8 cellular contexts compared by ENCODE assay signal in genomic region chr15:74631935-74632560, GRCh38. TPM values are rescaled to one million over a fixed set of nuclear protein-coding genes. Genes with fewer than 3 reads are reported as not detected.
A peak's percentile ranks its signal among the peaks of the same experiment; 100 is the strongest.
DNase-seq lines count a peak whose midpoint lies in the region; ATAC-seq, FAIRE-seq and TF ChIP-seq lines count a peak whose summit lies in the region.

No MANE protein-coding gene starts in this region.

- no peak overlapping the region for H3K4me3 ChIP-seq in WI38 (ENCODE audit: low read depth, low read length)
- H3K4me3 ChIP-seq in bronchial epithelial cell (ENCODE audit: low read depth, low read length), result no peak overlapping the region
- no peak overlapping the region for H3K4me3 ChIP-seq in left lung

- peak; percentile 27 for DNase-seq in GDM1 (lab: John Stamatoyannopoulos, UW)
- DNase-seq in Kasumi-1 (lab: John Stamatoyannopoulos, UW), result peak; percentile 40 to 66
- peak; percentile 33 for DNase-seq in bronchial epithelial cell (ENCODE audit: low read depth)
- peak in 1 of 2 donors; percentile 83 for DNase-seq in left lung
- DNase-seq in stimulated activated CD4-positive, alpha-beta T cell treated with anti-CD3 and anti-CD28 coated beads, TNF-alpha, amount 100 ng/mL, for 48 hours (ENCODE audit: low read depth in 3 of 3), result peak in 2 of 3 donors; percentile 35 to 62
- no peak for DNase-seq in NCI-H128 (lab: John Stamatoyannopoulos, UW; ENCODE audit: unreplicated experiment)

- H3K27ac ChIP-seq in left lung, result no peak overlapping the region

- intact Hi-C loops in left lung (cut with DNase I), result loop anchor here (10.0 kb wide), 2 partner anchors 133 to 323 kb away; partner anchors contain the start of gene RPP25 (in 1 of the 2)

- H3K27me3 ChIP-seq in bronchial epithelial cell (ENCODE audit: control insufficient read depth, insufficient read depth, low read length) (no peaks in the 10 kb centered on the region), left lung (no peaks in the 10 kb centered on the region)

- ATAC-seq in left lung, result peak; percentile 70
- ATAC-seq in GM21381 (IDR thresholded peaks at IDR 0.05; ENCODE audit: unreplicated experiment), result no peak

- no peaks in the 10 kb centered on the region for H3K9me3 ChIP-seq in left lung

- H3K36me3 ChIP-seq in bronchial epithelial cell (ENCODE audit: control insufficient read depth, insufficient read depth, low read length), result peaks cover 34% of the 10 kb centered on the region
- H3K36me3 ChIP-seq in left lung, result peaks cover 0 to 99% of the 10 kb centered on the region in 2 donors

- no peaks in the 10 kb centered on the region for H3K4me1 ChIP-seq in left lung

- no peak for FAIRE-seq in bronchial epithelial cell (lab: Jason Lieb, UNC)

- peak; percentile 87 for TF ChIP-seq CTCF in WI38 (IDR thresholded peaks at IDR 0.05; ENCODE audit: low read depth, low read length)
- peak; percentile 94 for TF ChIP-seq CTCF in bronchial epithelial cell (IDR thresholded peaks at IDR 0.05; ENCODE audit: insufficient read depth, low read length, severe bottlenecking)
- peak; percentile 77 to 86 for TF ChIP-seq CTCF in left lung (IDR thresholded peaks at IDR 0.05)

RNA-seq across cellular contexts. Expression of gene CLK3, which starts 16.4 kb away (rescaled TPM):
- total RNA-seq in bronchial epithelial cell, result 66.3 and 115 TPM in 2 replicates
- 10 to 100 TPM; 58.0 to 70.0 TPM for total RNA-seq in left lung
